20 cellular contexts compared by ENCODE assay signal in the genomic region with DNA sequence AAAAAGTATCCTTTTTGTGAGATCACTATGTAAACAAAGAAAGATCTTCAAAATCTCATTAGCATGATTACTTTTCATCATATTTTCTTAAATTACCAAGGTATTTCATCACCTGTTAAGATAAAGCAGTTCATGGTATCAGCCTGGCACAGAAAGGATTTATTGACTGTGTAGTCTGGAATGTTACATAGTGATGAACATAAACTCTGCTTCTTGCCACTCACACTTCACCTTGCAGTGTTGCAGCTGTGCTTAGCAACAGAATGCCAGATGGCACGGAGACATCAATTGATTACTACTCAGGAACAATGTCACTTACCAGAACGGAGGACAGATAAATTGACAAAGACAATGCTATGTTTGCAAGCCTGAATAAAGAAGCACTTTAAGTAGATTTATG. TPM values are rescaled to one million over a fixed set of nuclear protein-coding genes. Genes with fewer than 3 reads are reported as not detected.
DNase-seq lines count a peak whose midpoint lies in the region; ATAC-seq and TF ChIP-seq lines count a peak whose summit lies in the region.
"Had no signal": no experiment of that assay in that cellular context is flagged by ENCODE, and none has a peak within 500 bp of the region (broad histone marks: within the 10 kb centered on the region; RNA-seq: fewer than 3 reads in every experiment).

No MANE protein-coding gene starts in this region.

- no peaks in the 10 kb centered on the region for H3K27me3 ChIP-seq in WERI-Rb-1 (ENCODE audit: insufficient read depth, low read depth, severe bottlenecking)

- H3K27me3 Mint-ChIP-seq in activated T-cell treated with anti-CD3 and anti-CD28 coated beads, Interleukin-2, amount 50 U/mL, for 72 hours (ENCODE audit: low read depth) = no peaks in the 10 kb centered on the region
- H3K27me3 Mint-ChIP-seq: CD4-positive, alpha-beta memory T cell had no signal

- no peaks in the 10 kb centered on the region for H3K9me3 Mint-ChIP-seq in activated T-cell treated with anti-CD3 and anti-CD28 coated beads, Interleukin-2, amount 50 U/mL, for 72 hours
- H3K9me3 Mint-ChIP-seq: GM23338 had no signal

- H3K4me3 Mint-ChIP-seq in activated T-cell treated with anti-CD3 and anti-CD28 coated beads, Interleukin-2, amount 50 U/mL, for 72 hours = no peak overlapping the region
- H3K4me3 Mint-ChIP-seq: CD4-positive, alpha-beta memory T cell; GM23338 had no signal

- no peak overlapping the region for H3K27ac Mint-ChIP-seq in activated T-cell treated with anti-CD3 and anti-CD28 coated beads, Interleukin-2, amount 50 U/mL, for 72 hours
- H3K27ac Mint-ChIP-seq: CD4-positive, alpha-beta memory T cell; GM23338 had no signal

- no peak for ATAC-seq in SK-N-SH treated with all-trans-retinoic acid at 6 μM for 48 hours
- ATAC-seq in HG03520 (IDR thresholded peaks at IDR 0.05; ENCODE audit: unreplicated experiment) = no peak
- ATAC-seq in activated T-cell treated with anti-CD3 and anti-CD28 coated beads, Interleukin-2, amount 50 U/mL, for 72 hours (replicated peaks in 1 of 2) = no peak
- ATAC-seq: GM23338, HepG2 had no signal

- H3K4me3 ChIP-seq in choroid plexus epithelial cell (ENCODE audit: low read depth, low read length) (no peak overlapping the region), WERI-Rb-1 (ENCODE audit: low read depth, low read length) (no peak overlapping the region)
- H3K4me3 ChIP-seq: GM23338 had no signal

- H3K9me3 ChIP-seq in WERI-Rb-1 (ENCODE audit: severe bottlenecking) = no peaks in the 10 kb centered on the region

- H3K36me3 Mint-ChIP-seq in activated T-cell treated with anti-CD3 and anti-CD28 coated beads, Interleukin-2, amount 50 U/mL, for 72 hours (ENCODE audit: insufficient read depth in 2 of 2) = no peaks in the 10 kb centered on the region
- H3K36me3 Mint-ChIP-seq: CD4-positive, alpha-beta memory T cell had no signal

- TF ChIP-seq CTCF in choroid plexus epithelial cell (conservative IDR thresholded peaks at IDR 0.05; ENCODE audit: low read depth, low read length) = no peak
- no peak for TF ChIP-seq CTCF in WERI-Rb-1 (IDR thresholded peaks at IDR 0.05; ENCODE audit: low read depth, low read length)

- no peak overlapping the region for H3K27ac ChIP-seq in WERI-Rb-1

- no peaks in the 10 kb centered on the region for H3K36me3 ChIP-seq in WERI-Rb-1

- DNase-seq in NCI-H510A treated with DMSO at 0.1 percent for 48 hours (lab: John Stamatoyannopoulos, UW) (peak; percentile 12), NCI-H510A (lab: John Stamatoyannopoulos, UW) (no peak), NCI-H748 treated with DMSO at 0.1 percent for 48 hours (lab: John Stamatoyannopoulos, UW) (peak; percentile 21), choroid plexus epithelial cell (ENCODE audit: low read depth) (peak; percentile 2), WERI-Rb-1 (no peak)
- DNase-seq in activated T-cell treated with anti-CD3 and anti-CD28 coated beads, Interleukin-2, amount 50 U/mL, for 72 hours = no peak
- DNase-seq: 8988T; Calu3; CD4-positive, alpha-beta memory T cell; GDM1; KG1; NCI-H1436; NCI-H2081; NCI-H345; SIG-M5 had no signal

- H3K4me1 Mint-ChIP-seq in activated T-cell treated with anti-CD3 and anti-CD28 coated beads, Interleukin-2, amount 50 U/mL, for 72 hours (ENCODE audit: low read depth) = no peaks in the 10 kb centered on the region
- H3K4me1 Mint-ChIP-seq: CD4-positive, alpha-beta memory T cell; GM23338 had no signal

TF ChIP-seq in SK-N-SH treated with all-trans-retinoic acid at 6 μM for 48 hours, 23 proteins besides CTCF, POLR2A, EP300 and RAD21:
- TF ChIP-seq ISL1 (CRISPR knock-in tag; IDR thresholded peaks at IDR 0.05) (no peak), ZC3H10 (CRISPR knock-in tag; IDR thresholded peaks at IDR 0.05) (no peak), ZNF8 (CRISPR knock-in tag; IDR thresholded peaks at IDR 0.05) (no peak), ZNF70 (CRISPR knock-in tag; IDR thresholded peaks at IDR 0.05) (no peak), CSDC2 (CRISPR knock-in tag; IDR thresholded peaks at IDR 0.05) (no peak), ZFP3 (CRISPR knock-in tag; IDR thresholded peaks at IDR 0.05) (no peak), ZFP30 (CRISPR knock-in tag; IDR thresholded peaks at IDR 0.05) (no peak), ARNTL (CRISPR knock-in tag; IDR thresholded peaks at IDR 0.05; ENCODE audit: borderline replicate concordance, low read depth) (no peak), BACH2 (CRISPR knock-in tag; IDR thresholded peaks at IDR 0.05; ENCODE audit: borderline replicate concordance) (no peak)
- TF ChIP-seq, protein P1, sequence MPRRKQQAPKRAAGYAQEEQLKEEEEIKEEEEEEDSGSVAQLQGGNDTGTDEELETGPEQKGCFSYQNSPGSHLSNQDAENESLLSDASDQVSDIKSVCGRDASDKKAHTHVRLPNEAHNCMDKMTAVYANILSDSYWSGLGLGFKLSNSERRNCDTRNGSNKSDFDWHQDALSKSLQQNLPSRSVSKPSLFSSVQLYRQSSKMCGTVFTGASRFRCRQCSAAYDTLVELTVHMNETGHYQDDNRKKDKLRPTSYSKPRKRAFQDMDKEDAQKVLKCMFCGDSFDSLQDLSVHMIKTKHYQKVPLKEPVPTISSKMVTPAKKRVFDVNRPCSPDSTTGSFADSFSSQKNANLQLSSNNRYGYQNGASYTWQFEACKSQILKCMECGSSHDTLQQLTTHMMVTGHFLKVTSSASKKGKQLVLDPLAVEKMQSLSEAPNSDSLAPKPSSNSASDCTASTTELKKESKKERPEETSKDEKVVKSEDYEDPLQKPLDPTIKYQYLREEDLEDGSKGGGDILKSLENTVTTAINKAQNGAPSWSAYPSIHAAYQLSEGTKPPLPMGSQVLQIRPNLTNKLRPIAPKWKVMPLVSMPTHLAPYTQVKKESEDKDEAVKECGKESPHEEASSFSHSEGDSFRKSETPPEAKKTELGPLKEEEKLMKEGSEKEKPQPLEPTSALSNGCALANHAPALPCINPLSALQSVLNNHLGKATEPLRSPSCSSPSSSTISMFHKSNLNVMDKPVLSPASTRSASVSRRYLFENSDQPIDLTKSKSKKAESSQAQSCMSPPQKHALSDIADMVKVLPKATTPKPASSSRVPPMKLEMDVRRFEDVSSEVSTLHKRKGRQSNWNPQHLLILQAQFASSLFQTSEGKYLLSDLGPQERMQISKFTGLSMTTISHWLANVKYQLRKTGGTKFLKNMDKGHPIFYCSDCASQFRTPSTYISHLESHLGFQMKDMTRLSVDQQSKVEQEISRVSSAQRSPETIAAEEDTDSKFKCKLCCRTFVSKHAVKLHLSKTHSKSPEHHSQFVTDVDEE (CRISPR knock-in tag; IDR thresholded peaks at IDR 0.05) = no peak
- TF ChIP-seq, protein P2, sequence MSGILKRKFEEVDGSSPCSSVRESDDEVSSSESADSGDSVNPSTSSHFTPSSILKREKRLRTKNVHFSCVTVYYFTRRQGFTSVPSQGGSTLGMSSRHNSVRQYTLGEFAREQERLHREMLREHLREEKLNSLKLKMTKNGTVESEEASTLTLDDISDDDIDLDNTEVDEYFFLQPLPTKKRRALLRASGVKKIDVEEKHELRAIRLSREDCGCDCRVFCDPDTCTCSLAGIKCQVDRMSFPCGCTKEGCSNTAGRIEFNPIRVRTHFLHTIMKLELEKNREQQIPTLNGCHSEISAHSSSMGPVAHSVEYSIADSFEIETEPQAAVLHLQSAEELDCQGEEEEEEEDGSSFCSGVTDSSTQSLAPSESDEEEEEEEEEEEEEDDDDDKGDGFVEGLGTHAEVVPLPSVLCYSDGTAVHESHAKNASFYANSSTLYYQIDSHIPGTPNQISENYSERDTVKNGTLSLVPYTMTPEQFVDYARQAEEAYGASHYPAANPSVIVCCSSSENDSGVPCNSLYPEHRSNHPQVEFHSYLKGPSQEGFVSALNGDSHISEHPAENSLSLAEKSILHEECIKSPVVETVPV (CRISPR knock-in tag; IDR thresholded peaks at IDR 0.05) = no peak
- TF ChIP-seq, protein P3, sequence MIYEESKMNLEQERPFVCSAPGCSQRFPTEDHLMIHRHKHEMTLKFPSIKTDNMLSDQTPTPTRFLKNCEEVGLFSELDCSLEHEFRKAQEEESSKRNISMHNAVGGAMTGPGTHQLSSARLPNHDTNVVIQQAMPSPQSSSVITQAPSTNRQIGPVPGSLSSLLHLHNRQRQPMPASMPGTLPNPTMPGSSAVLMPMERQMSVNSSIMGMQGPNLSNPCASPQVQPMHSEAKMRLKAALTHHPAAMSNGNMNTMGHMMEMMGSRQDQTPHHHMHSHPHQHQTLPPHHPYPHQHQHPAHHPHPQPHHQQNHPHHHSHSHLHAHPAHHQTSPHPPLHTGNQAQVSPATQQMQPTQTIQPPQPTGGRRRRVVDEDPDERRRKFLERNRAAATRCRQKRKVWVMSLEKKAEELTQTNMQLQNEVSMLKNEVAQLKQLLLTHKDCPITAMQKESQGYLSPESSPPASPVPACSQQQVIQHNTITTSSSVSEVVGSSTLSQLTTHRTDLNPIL (CRISPR knock-in tag; IDR thresholded peaks at IDR 0.05; ENCODE audit: low read depth) = no peak
- TF ChIP-seq, protein P4, sequence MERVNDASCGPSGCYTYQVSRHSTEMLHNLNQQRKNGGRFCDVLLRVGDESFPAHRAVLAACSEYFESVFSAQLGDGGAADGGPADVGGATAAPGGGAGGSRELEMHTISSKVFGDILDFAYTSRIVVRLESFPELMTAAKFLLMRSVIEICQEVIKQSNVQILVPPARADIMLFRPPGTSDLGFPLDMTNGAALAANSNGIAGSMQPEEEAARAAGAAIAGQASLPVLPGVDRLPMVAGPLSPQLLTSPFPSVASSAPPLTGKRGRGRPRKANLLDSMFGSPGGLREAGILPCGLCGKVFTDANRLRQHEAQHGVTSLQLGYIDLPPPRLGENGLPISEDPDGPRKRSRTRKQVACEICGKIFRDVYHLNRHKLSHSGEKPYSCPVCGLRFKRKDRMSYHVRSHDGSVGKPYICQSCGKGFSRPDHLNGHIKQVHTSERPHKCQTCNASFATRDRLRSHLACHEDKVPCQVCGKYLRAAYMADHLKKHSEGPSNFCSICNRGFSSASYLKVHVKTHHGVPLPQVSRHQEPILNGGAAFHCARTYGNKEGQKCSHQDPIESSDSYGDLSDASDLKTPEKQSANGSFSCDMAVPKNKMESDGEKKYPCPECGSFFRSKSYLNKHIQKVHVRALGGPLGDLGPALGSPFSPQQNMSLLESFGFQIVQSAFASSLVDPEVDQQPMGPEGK (CRISPR knock-in tag; IDR thresholded peaks at IDR 0.05; ENCODE audit: borderline replicate concordance) = no peak
TF ChIP-seq in SK-N-SH treated with all-trans-retinoic acid at 6 μM for 48 hours: peak in this region for 0.

RNA-seq across cellular contexts. Expression of a gene that starts 14.9 kb away (rescaled TPM):
- not detected for total RNA-seq in activated T-cell treated with anti-CD3 and anti-CD28 coated beads, Interleukin-2, amount 50 U/mL, for 72 hours
- total RNA-seq: CD4-positive, alpha-beta memory T cell; HepG2; T-helper 2 cell treated with Interferon-gamma antibody and Interleukin-4, amounts not matched to agents 100 ng/mL and 5 ng/mL, for 36 hours had no signal

Comparison
In these comparisons a context has a peak if more than half of its experiments do, and no peak if none do; other contexts are left out.
1. DNase-seq: peak in NCI-H510A treated with DMSO at 0.1 percent for 48 hours (single experiment), NCI-H748 treated with DMSO at 0.1 percent for 48 hours (single experiment) and choroid plexus epithelial cell (single experiment); none in NCI-H510A (single experiment), WERI-Rb-1 (single experiment) and activated T-cell treated with anti-CD3 and anti-CD28 coated beads, Interleukin-2, amount 50 U/mL, for 72 hours (0 of 2).